8 cellular contexts compared by ENCODE assay signal in genomic region chr3:182913889-182914288, GRCh38.
A peak's percentile ranks its signal among the peaks of the same experiment; 100 is the strongest.
DNase-seq lines count a peak whose midpoint lies in the region; ATAC-seq and TF ChIP-seq lines count a peak whose summit lies in the region.

No MANE protein-coding gene starts in this region.

- intact Hi-C loops in head of caudate nucleus (cut with DNase I), result no loop called here

- no peak for TF ChIP-seq CTCF in epithelial cell of esophagus (IDR thresholded peaks at IDR 0.05; ENCODE audit: insufficient read depth, low read depth, low read length, missing control alignments)

- no peak overlapping the region for H3K4me3 ChIP-seq in epithelial cell of esophagus (ENCODE audit: low read length)

- peak; percentile 95 for ATAC-seq in GM18511 (IDR thresholded peaks at IDR 0.05; ENCODE audit: unreplicated experiment)
- ATAC-seq in GM21515 (IDR thresholded peaks at IDR 0.05; ENCODE audit: unreplicated experiment), result peak; percentile 88
- ATAC-seq in HG03558 (IDR thresholded peaks at IDR 0.05; ENCODE audit: extremely low read depth, unreplicated experiment), result peak; percentile 83

- DNase-seq in epithelial cell of esophagus (ENCODE audit: low read depth) (peak; percentile 27), head of caudate nucleus (no peak), NCI-H748 (lab: John Stamatoyannopoulos, UW; ENCODE audit: unreplicated experiment) (no peak), germinal center (ENCODE audit: low spot score) (no peak), cerebellar cortex (ENCODE audit: low spot score) (no peak)
